In genomic region chr17:60390881-60391418, GRCh38 we compare ENCODE assay signal across 7 cellular contexts. TPM values are rescaled to one million over a fixed set of nuclear protein-coding genes. Genes with fewer than 3 reads are reported as not detected.
DNase-seq lines count a peak whose midpoint lies in the region; ATAC-seq and TF ChIP-seq lines count a peak whose summit lies in the region.

No MANE protein-coding gene starts in this region.

- H3K27me3 Mint-ChIP-seq in activated CD4-positive, alpha-beta T cell treated with anti-CD3 and anti-CD28 coated beads for 36 hours, result no peaks in the 10 kb centered on the region
- H3K27me3 Mint-ChIP-seq in effector memory CD8-positive, alpha-beta T cell, result no peaks in the 10 kb centered on the region
- no peaks in the 10 kb centered on the region for H3K27me3 Mint-ChIP-seq in mesothelial cell of epicardium (ENCODE audit: low read depth)

- H3K27ac Mint-ChIP-seq in activated CD4-positive, alpha-beta T cell treated with anti-CD3 and anti-CD28 coated beads for 36 hours, result peak overlapping the region; percentile 79
- peak overlapping the region; percentile 74 to 96 for H3K27ac Mint-ChIP-seq in effector memory CD8-positive, alpha-beta T cell
- H3K27ac Mint-ChIP-seq in mesothelial cell of epicardium, result peak overlapping the region; percentile 95

- peak overlapping the region; percentile 77 for H3K4me3 Mint-ChIP-seq in activated CD4-positive, alpha-beta T cell treated with anti-CD3 and anti-CD28 coated beads for 36 hours
- peak overlapping the region; percentile 94 to 96 for H3K4me3 Mint-ChIP-seq in effector memory CD8-positive, alpha-beta T cell
- H3K4me3 Mint-ChIP-seq in mesothelial cell of epicardium, result peak overlapping the region; percentile 94

- POLR2A ChIA-PET in activated CD4-positive, alpha-beta T cell treated with anti-CD3 and anti-CD28 coated beads for 36 hours (lab: Charles Lee), result interaction anchor here (0.5 to 1.0 kb wide), 2 partner anchors 30 to 104 kb away, joined by 3 to 5 read pairs; no protein-coding TSS in a partner anchor

- H3K36me3 ChIP-seq in tibial artery, result no peaks in the 10 kb centered on the region

- intact Hi-C loops in activated CD4-positive, alpha-beta T cell treated with anti-CD3 and anti-CD28 coated beads for 36 hours (cut with DNase I, micrococcal nuclease), result loop anchor here in 1 of 2 experiments (5.0 to 10.0 kb wide), 2 partner anchors 1026 to 1874 kb away; no protein-coding TSS in a partner anchor
- intact Hi-C loops in tibial artery (cut with DNase I; ENCODE audit: low total_unique reads), result no loop called here

- DNase-seq in G401 (ENCODE audit: low spot score), result peak; percentile 78
- DNase-seq in LNCaP clone FGC (ENCODE audit: low read depth), result no peak
- DNase-seq in activated CD4-positive, alpha-beta T cell treated with anti-CD3 and anti-CD28 coated beads for 36 hours, result peak; percentile 49
- peak in 1 of 3 experiments; percentile 6 for DNase-seq in effector memory CD8-positive, alpha-beta T cell
- peak in 1 of 2 experiments; percentile 41 for DNase-seq in mesothelial cell of epicardium (ENCODE audit: low spot score in 2 of 2, unreplicated experiment in 2 of 2)
- DNase-seq in tibial artery, result peak in 1 of 2 donors; percentile 28

- peak overlapping the region; percentile 81 for H3K4me3 ChIP-seq in LNCaP clone FGC (ENCODE audit: low read depth, low read length)
- H3K4me3 ChIP-seq in tibial artery, result peak overlapping the region; percentile 83 to 96

- peak overlapping the region; percentile 93 to 96 for H3K27ac ChIP-seq in tibial artery

- in situ Hi-C loops in G401 (cut with HindIII; ENCODE audit: low sequenced_read_pairs), result no loop called here

- no peaks in the 10 kb centered on the region for H3K27me3 ChIP-seq in tibial artery

- peaks cover 0 to 53% (median 15%) of the 10 kb centered on the region in 4 donors for H3K4me1 ChIP-seq in tibial artery

- H3K9me3 ChIP-seq in tibial artery, result no peaks in the 10 kb centered on the region

- peaks cover 49% of the 10 kb centered on the region for H3K4me1 Mint-ChIP-seq in activated CD4-positive, alpha-beta T cell treated with anti-CD3 and anti-CD28 coated beads for 36 hours
- H3K4me1 Mint-ChIP-seq in effector memory CD8-positive, alpha-beta T cell (ENCODE audit: low read depth in 2 of 2), result peaks cover 30 to 45% of the 10 kb centered on the region in 2 donors
- H3K4me1 Mint-ChIP-seq in mesothelial cell of epicardium, result peaks cover 45% of the 10 kb centered on the region

- H3K36me3 Mint-ChIP-seq in activated CD4-positive, alpha-beta T cell treated with anti-CD3 and anti-CD28 coated beads for 36 hours (ENCODE audit: low read depth), result no peaks in the 10 kb centered on the region
- H3K36me3 Mint-ChIP-seq in effector memory CD8-positive, alpha-beta T cell (ENCODE audit: insufficient read depth), result peaks cover 16% of the 10 kb centered on the region
- H3K36me3 Mint-ChIP-seq in mesothelial cell of epicardium, result no peaks in the 10 kb centered on the region

- no peak for ATAC-seq in activated CD4-positive, alpha-beta T cell treated with anti-CD3 and anti-CD28 coated beads for 36 hours
- no peak for ATAC-seq in effector memory CD8-positive, alpha-beta T cell (replicated peaks)
- ATAC-seq in GM19351 (IDR thresholded peaks at IDR 0.05; ENCODE audit: unreplicated experiment), result no peak

- H3K9me3 Mint-ChIP-seq in activated CD4-positive, alpha-beta T cell treated with anti-CD3 and anti-CD28 coated beads for 36 hours (ENCODE audit: low read depth), result no peaks in the 10 kb centered on the region
- no peaks in the 10 kb centered on the region for H3K9me3 Mint-ChIP-seq in effector memory CD8-positive, alpha-beta T cell
- no peaks in the 10 kb centered on the region for H3K9me3 Mint-ChIP-seq in mesothelial cell of epicardium

- CTCF ChIA-PET in activated CD4-positive, alpha-beta T cell treated with anti-CD3 and anti-CD28 coated beads for 36 hours (lab: Charles Lee), result interaction anchor here (0.6 to 1.6 kb wide), 4 partner anchors 10 to 1683 kb away, joined by 3 to 4 read pairs (median 3); no protein-coding TSS in a partner anchor

- TF ChIP-seq CTCF in LNCaP clone FGC (IDR thresholded peaks at IDR 0.05; ENCODE audit: control insufficient read depth, extremely low read depth, insufficient read depth) (no peak), mesothelial cell of epicardium (IDR thresholded peaks at IDR 0.05; ENCODE audit: unreplicated experiment) (no peak), tibial artery (IDR thresholded peaks at IDR 0.05) (no peak)

RNA-seq across cellular contexts. Expression of gene USP32, which starts 1.0 kb away (rescaled TPM):
- 42.4 and 43.7 TPM in 2 replicates for total RNA-seq in G401 (2014; rRNA removed; shearing (Covaris generic))
- 10 to 100 TPM; 32.3 to 33.1 TPM for total RNA-seq in activated CD4-positive, alpha-beta T cell treated with anti-CD3 and anti-CD28 coated beads for 36 hours
- 43.9 to 48.4 TPM (median 45.8 TPM) in 3 replicates for total RNA-seq in mesothelial cell of epicardium

RNA-seq across cellular contexts. Expression of gene CHCT1, which starts 31.3 kb away (rescaled TPM):
- total RNA-seq in G401 (2014; rRNA removed; shearing (Covaris generic)), result not detected in 2 replicates
- under 1 TPM; 0.32 to 0.58 TPM for total RNA-seq in activated CD4-positive, alpha-beta T cell treated with anti-CD3 and anti-CD28 coated beads for 36 hours
- total RNA-seq in mesothelial cell of epicardium, result 0.25 TPM in 1 of 3 replicates, not detected in the others
